1 cellular context compared by ENCODE assay signal in the genomic region with DNA sequence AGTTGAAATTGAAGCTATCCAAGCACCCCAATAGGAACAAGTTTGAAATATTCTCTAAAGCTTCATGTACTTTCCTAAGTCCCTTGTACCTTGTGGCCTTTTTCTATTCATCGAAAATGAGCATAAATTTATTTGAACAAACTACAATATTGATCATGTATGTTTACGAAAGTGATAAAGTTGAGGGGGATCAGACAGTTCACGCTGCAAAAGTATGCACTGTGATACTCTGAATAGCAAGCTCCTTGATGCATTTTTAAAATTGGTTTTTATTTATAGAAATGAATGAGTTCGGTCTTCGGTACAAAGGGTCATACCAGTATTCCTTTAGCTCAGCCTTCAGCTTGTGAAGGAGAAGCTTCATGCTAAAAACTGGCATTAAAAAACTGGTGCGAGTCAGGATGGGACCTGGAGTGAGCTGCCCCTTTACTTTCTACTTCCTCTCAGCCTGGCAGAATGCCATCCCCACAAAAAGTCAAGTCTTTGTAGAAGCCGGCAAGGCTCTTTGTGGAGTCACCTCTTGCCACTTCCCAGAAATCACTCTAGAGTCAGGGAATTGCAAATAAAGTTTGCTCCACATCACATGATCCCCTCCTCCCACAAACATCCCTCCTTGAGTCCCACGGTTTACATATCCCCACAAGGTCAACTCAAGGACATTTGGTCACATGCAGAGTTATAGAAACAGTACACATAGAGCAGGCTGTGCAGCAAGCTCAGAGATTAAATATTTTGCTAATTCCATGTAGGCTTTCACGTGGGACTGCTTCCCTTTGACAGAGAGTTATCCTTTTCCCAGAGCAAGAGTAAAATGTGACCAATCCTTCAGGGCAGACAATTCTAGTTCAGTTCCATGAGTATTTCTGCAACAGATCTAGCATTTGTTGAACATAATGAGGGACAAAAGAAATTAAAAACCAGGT.
TF ChIP-seq lines count a peak whose summit lies in the region.

No MANE protein-coding gene starts in this region.

TF ChIP-seq in HepG2, 621 proteins besides CTCF, POLR2A, EP300 and RAD21 (continued from another document and continues in another):
- TF ChIP-seq, protein P1, sequence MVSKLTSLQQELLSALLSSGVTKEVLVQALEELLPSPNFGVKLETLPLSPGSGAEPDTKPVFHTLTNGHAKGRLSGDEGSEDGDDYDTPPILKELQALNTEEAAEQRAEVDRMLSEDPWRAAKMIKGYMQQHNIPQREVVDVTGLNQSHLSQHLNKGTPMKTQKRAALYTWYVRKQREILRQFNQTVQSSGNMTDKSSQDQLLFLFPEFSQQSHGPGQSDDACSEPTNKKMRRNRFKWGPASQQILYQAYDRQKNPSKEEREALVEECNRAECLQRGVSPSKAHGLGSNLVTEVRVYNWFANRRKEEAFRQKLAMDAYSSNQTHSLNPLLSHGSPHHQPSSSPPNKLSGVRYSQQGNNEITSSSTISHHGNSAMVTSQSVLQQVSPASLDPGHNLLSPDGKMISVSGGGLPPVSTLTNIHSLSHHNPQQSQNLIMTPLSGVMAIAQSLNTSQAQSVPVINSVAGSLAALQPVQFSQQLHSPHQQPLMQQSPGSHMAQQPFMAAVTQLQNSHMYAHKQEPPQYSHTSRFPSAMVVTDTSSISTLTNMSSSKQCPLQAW (CRISPR knock-in tag; IDR thresholded peaks at IDR 0.05): no peak; the same call in 1 of the 2 replicates
- TF ChIP-seq, protein P2, sequence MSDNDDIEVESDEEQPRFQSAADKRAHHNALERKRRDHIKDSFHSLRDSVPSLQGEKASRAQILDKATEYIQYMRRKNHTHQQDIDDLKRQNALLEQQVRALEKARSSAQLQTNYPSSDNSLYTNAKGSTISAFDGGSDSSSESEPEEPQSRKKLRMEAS (IDR thresholded peaks at IDR 0.05): peak; percentile 87
- TF ChIP-seq FOXJ3 (CRISPR knock-in tag; IDR thresholded peaks at IDR 0.05; ENCODE audit: borderline replicate concordance) (peak; percentile 87), HMG20A (CRISPR knock-in tag; IDR thresholded peaks at IDR 0.05; ENCODE audit: borderline replicate concordance) (peak; percentile 99), HNF4G (IDR thresholded peaks at IDR 0.05; ENCODE audit: borderline replicate concordance, low read depth, low read length) (peak; percentile 12; the same call in 1 of the 2 replicates), HNF4G (CRISPR knock-in tag; IDR thresholded peaks at IDR 0.05; ENCODE audit: borderline replicate concordance, low read depth) (no peak), NR2F1 (CRISPR knock-in tag; IDR thresholded peaks at IDR 0.05) (peak; percentile 83 to 85), CENPT (CRISPR knock-in tag; IDR thresholded peaks at IDR 0.05; ENCODE audit: low read depth) (no peak), ZNF3 (CRISPR knock-in tag; IDR thresholded peaks at IDR 0.05) (peak; percentile 21), ZNF883 (CRISPR knock-in tag; IDR thresholded peaks at IDR 0.05; ENCODE audit: not compliant biosample characterization) (no peak), ZNF790 (CRISPR knock-in tag; IDR thresholded peaks at IDR 0.05; ENCODE audit: borderline replicate concordance) (no peak), CSRNP1 (CRISPR knock-in tag; IDR thresholded peaks at IDR 0.05) (peak; percentile 33; the same call in 1 of the 2 replicates), ZNF224 (CRISPR knock-in tag; IDR thresholded peaks at IDR 0.05) (no peak), ZNF547 (CRISPR knock-in tag; IDR thresholded peaks at IDR 0.05) (no peak), SKI (IDR thresholded peaks at IDR 0.05; ENCODE audit: partially characterized antibody) (peak; percentile 68), CEBPG (CRISPR knock-in tag; IDR thresholded peaks at IDR 0.05) (peak; percentile 79), ZNF589 (CRISPR knock-in tag; conservative IDR thresholded peaks at IDR 0.05) (peak; percentile 56; the same call in 1 of the 2 replicates), NFIB (CRISPR knock-in tag; IDR thresholded peaks at IDR 0.05; ENCODE audit: borderline replicate concordance) (no peak), ZNF280B (CRISPR knock-in tag; IDR thresholded peaks at IDR 0.05; ENCODE audit: borderline replicate concordance) (no peak), ZFP90 (CRISPR knock-in tag; IDR thresholded peaks at IDR 0.05; ENCODE audit: borderline replicate concordance) (no peak; the same call in 1 of the 2 replicates), ZNF616 (CRISPR knock-in tag; IDR thresholded peaks at IDR 0.05; ENCODE audit: low read depth) (no peak), ATAD3A (CRISPR knock-in tag; IDR thresholded peaks at IDR 0.05) (no peak), PITX1 (CRISPR knock-in tag; IDR thresholded peaks at IDR 0.05) (peak; percentile 83), ZBTB20 (CRISPR knock-in tag; IDR thresholded peaks at IDR 0.05; ENCODE audit: borderline replicate concordance, low read depth) (peak; percentile 75; the same call in 1 of the 2 replicates), ZNF562 (CRISPR knock-in tag; IDR thresholded peaks at IDR 0.05; ENCODE audit: borderline replicate concordance) (no peak), ATF7 (IDR thresholded peaks at IDR 0.05) (no peak), ATF7 (CRISPR knock-in tag; IDR thresholded peaks at IDR 0.05) (no peak), NFKBIZ (CRISPR knock-in tag; IDR thresholded peaks at IDR 0.05) (peak; percentile 100), NR2F2 (IDR thresholded peaks at IDR 0.05; ENCODE audit: borderline replicate concordance, low read depth) (peak; percentile 90), BRF2 (CRISPR knock-in tag; IDR thresholded peaks at IDR 0.05) (no peak), JUND (CRISPR knock-in tag; IDR thresholded peaks at IDR 0.05) (no peak), GTF2F1 (IDR thresholded peaks at IDR 0.05; ENCODE audit: low read length) (no peak; the same call in 1 of the 2 replicates), DNMT3B (CRISPR knock-in tag; conservative IDR thresholded peaks at IDR 0.05) (peak; percentile 82; the same call in 1 of the 2 replicates), ZNF329 (CRISPR knock-in tag; IDR thresholded peaks at IDR 0.05; ENCODE audit: low read depth) (no peak)
- TF ChIP-seq, protein P3, sequence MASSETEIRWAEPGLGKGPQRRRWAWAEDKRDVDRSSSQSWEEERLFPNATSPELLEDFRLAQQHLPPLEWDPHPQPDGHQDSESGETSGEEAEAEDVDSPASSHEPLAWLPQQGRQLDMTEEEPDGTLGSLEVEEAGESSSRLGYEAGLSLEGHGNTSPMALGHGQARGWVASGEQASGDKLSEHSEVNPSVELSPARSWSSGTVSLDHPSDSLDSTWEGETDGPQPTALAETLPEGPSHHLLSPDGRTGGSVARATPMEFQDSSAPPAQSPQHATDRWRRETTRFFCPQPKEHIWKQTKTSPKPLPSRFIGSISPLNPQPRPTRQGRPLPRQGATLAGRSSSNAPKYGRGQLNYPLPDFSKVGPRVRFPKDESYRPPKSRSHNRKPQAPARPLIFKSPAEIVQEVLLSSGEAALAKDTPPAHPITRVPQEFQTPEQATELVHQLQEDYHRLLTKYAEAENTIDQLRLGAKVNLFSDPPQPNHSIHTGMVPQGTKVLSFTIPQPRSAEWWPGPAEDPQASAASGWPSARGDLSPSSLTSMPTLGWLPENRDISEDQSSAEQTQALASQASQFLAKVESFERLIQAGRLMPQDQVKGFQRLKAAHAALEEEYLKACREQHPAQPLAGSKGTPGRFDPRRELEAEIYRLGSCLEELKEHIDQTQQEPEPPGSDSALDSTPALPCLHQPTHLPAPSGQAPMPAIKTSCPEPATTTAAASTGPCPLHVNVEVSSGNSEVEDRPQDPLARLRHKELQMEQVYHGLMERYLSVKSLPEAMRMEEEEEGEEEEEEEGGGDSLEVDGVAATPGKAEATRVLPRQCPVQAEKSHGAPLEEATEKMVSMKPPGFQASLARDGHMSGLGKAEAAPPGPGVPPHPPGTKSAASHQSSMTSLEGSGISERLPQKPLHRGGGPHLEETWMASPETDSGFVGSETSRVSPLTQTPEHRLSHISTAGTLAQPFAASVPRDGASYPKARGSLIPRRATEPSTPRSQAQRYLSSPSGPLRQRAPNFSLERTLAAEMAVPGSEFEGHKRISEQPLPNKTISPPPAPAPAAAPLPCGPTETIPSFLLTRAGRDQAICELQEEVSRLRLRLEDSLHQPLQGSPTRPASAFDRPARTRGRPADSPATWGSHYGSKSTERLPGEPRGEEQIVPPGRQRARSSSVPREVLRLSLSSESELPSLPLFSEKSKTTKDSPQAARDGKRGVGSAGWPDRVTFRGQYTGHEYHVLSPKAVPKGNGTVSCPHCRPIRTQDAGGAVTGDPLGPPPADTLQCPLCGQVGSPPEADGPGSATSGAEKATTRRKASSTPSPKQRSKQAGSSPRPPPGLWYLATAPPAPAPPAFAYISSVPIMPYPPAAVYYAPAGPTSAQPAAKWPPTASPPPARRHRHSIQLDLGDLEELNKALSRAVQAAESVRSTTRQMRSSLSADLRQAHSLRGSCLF (CRISPR knock-in tag; IDR thresholded peaks at IDR 0.05; ENCODE audit: borderline replicate concordance): no peak; the same call in 1 of the 2 replicates
- TF ChIP-seq, protein P4, sequence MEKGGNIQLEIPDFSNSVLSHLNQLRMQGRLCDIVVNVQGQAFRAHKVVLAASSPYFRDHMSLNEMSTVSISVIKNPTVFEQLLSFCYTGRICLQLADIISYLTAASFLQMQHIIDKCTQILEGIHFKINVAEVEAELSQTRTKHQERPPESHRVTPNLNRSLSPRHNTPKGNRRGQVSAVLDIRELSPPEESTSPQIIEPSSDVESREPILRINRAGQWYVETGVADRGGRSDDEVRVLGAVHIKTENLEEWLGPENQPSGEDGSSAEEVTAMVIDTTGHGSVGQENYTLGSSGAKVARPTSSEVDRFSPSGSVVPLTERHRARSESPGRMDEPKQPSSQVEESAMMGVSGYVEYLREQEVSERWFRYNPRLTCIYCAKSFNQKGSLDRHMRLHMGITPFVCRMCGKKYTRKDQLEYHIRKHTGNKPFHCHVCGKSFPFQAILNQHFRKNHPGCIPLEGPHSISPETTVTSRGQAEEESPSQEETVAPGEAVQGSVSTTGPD (CRISPR knock-in tag; IDR thresholded peaks at IDR 0.05): no peak
- TF ChIP-seq, protein P5, sequence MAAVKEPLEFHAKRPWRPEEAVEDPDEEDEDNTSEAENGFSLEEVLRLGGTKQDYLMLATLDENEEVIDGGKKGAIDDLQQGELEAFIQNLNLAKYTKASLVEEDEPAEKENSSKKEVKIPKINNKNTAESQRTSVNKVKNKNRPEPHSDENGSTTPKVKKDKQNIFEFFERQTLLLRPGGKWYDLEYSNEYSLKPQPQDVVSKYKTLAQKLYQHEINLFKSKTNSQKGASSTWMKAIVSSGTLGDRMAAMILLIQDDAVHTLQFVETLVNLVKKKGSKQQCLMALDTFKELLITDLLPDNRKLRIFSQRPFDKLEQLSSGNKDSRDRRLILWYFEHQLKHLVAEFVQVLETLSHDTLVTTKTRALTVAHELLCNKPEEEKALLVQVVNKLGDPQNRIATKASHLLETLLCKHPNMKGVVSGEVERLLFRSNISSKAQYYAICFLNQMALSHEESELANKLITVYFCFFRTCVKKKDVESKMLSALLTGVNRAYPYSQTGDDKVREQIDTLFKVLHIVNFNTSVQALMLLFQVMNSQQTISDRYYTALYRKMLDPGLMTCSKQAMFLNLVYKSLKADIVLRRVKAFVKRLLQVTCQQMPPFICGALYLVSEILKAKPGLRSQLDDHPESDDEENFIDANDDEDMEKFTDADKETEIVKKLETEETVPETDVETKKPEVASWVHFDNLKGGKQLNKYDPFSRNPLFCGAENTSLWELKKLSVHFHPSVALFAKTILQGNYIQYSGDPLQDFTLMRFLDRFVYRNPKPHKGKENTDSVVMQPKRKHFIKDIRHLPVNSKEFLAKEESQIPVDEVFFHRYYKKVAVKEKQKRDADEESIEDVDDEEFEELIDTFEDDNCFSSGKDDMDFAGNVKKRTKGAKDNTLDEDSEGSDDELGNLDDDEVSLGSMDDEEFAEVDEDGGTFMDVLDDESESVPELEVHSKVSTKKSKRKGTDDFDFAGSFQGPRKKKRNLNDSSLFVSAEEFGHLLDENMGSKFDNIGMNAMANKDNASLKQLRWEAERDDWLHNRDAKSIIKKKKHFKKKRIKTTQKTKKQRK (IDR thresholded peaks at IDR 0.05; ENCODE audit: low read length): no peak
- TF ChIP-seq, protein P6, sequence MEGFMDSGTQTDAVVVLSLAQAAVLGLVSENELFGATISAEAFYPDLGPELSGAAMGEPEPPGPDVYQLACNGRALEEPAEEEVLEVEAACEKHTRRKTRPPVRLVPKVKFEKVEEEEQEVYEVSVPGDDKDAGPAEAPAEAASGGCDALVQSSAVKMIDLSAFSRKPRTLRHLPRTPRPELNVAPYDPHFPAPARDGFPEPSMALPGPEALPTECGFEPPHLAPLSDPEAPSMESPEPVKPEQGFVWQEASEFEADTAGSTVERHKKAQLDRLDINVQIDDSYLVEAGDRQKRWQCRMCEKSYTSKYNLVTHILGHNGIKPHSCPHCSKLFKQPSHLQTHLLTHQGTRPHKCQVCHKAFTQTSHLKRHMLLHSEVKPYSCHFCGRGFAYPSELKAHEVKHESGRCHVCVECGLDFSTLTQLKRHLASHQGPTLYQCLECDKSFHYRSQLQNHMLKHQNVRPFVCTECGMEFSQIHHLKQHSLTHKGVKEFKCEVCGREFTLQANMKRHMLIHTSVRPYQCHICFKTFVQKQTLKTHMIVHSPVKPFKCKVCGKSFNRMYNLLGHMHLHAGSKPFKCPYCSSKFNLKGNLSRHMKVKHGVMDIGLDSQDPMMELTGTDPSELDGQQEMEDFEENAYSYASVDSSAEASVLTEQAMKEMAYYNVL (CRISPR knock-in tag; IDR thresholded peaks at IDR 0.05; ENCODE audit: borderline replicate concordance): peak; percentile 89; the same call in 1 of the 2 replicates
